Comparison of ENCODE assay signal across 1 cellular context in the genomic region with DNA sequence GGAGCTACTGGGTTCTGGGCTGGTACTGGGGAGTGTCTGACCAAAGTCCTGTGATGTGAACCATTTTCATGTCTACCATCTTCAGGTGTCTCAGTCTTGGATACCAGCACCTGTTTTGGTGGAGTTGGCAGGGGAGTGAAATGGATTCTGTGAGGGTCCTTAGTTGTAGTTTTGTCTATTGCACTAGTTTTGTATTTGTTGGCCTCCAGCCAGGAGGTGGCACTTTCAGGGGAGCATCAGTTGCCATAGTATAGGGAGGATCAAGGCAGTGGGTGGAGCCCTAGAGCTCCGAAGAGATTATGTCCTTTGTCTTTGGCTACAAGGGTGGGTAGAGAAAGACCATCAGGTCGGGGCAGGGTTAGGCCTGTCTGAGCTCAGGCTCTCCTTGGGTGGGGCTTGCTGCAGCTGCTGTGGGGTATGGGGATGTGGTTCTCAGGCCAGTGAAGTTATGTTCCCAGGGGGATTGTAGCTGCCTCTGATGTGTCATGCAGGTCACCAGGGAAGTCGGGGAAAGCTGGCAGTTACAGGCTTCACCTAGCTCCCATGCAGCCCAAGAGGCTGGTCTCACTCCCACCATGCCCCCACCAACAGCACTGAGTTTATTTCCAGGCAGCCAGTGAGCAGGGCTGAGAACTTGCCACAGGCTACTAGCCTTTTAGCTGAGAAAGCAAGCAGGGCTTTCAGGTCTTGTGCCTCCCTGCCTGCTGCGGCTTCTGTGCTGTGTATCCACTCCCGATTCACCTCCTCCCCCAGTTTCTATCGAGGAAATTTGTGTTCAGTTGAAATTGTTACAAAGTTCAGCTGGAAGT.
TF ChIP-seq lines count a peak whose summit lies in the region.

No MANE protein-coding gene starts in this region.

TF ChIP-seq in SK-N-SH, 30 proteins besides CTCF, POLR2A, EP300 and RAD21 (continued from another document):
- TF ChIP-seq, protein P1, sequence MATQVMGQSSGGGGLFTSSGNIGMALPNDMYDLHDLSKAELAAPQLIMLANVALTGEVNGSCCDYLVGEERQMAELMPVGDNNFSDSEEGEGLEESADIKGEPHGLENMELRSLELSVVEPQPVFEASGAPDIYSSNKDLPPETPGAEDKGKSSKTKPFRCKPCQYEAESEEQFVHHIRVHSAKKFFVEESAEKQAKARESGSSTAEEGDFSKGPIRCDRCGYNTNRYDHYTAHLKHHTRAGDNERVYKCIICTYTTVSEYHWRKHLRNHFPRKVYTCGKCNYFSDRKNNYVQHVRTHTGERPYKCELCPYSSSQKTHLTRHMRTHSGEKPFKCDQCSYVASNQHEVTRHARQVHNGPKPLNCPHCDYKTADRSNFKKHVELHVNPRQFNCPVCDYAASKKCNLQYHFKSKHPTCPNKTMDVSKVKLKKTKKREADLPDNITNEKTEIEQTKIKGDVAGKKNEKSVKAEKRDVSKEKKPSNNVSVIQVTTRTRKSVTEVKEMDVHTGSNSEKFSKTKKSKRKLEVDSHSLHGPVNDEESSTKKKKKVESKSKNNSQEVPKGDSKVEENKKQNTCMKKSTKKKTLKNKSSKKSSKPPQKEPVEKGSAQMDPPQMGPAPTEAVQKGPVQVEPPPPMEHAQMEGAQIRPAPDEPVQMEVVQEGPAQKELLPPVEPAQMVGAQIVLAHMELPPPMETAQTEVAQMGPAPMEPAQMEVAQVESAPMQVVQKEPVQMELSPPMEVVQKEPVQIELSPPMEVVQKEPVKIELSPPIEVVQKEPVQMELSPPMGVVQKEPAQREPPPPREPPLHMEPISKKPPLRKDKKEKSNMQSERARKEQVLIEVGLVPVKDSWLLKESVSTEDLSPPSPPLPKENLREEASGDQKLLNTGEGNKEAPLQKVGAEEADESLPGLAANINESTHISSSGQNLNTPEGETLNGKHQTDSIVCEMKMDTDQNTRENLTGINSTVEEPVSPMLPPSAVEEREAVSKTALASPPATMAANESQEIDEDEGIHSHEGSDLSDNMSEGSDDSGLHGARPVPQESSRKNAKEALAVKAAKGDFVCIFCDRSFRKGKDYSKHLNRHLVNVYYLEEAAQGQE (IDR thresholded peaks at IDR 0.05; ENCODE audit: low read depth, low read length): no peak
- TF ChIP-seq CHD2 (IDR thresholded peaks at IDR 0.05; ENCODE audit: low read length, partially characterized antibody) (no peak), TEAD4 (IDR thresholded peaks at IDR 0.05; ENCODE audit: borderline replicate concordance, insufficient read depth) (no peak), NFIC (IDR thresholded peaks at IDR 0.05; ENCODE audit: borderline replicate concordance) (no peak)
